1 cellular context compared by ENCODE assay signal in genomic region chr12:53752651-53753050, GRCh38.
TF ChIP-seq lines count a peak whose summit lies in the region.

No MANE protein-coding gene starts in this region.

TF ChIP-seq in HepG2, 621 proteins besides CTCF, POLR2A, EP300 and RAD21:
- TF ChIP-seq ZNF333 (CRISPR knock-in tag; IDR thresholded peaks at IDR 0.05; ENCODE audit: borderline replicate concordance): 0 out of 2 replicates have a peak, but pooled peaks have one; percentile 1
- TF ChIP-seq ZNF615 (CRISPR knock-in tag; IDR thresholded peaks at IDR 0.05; ENCODE audit: borderline replicate concordance): no peak
